Comparison of ENCODE assay signal across 8 cellular contexts in genomic region chr5:10250804-10251276, GRCh38. TPM values are rescaled to one million over a fixed set of nuclear protein-coding genes. Genes with fewer than 3 reads are reported as not detected.
DNase-seq lines count a peak whose midpoint lies in the region; ATAC-seq and TF ChIP-seq lines count a peak whose summit lies in the region.

No MANE protein-coding gene starts in this region.

- ATAC-seq in HG02571 (IDR thresholded peaks at IDR 0.05; ENCODE audit: unreplicated experiment) (peak; percentile 5), natural killer cell (no peak), GM19395 (IDR thresholded peaks at IDR 0.05; ENCODE audit: unreplicated experiment) (no peak), GM18498 (IDR thresholded peaks at IDR 0.05; ENCODE audit: unreplicated experiment) (no peak)

- intact Hi-C loops in natural killer cell (cut with micrococcal nuclease): loop anchor here (1.0 to 10.0 kb wide), 2 partner anchors 102 to 514 kb away; partner anchors contain the start of genes DAP and MARCHF6

- DNase-seq in RPMI7951 (ENCODE audit: low read depth) (peak; percentile 17), natural killer cell (no peak), C1 segment of cervical spinal cord (lab: John Stamatoyannopoulos, UW) (no peak)

- H3K9ac ChIP-seq in duodenal mucosa (ENCODE audit: low read depth in 1 of 2, low read length in 2 of 2): peak overlapping the region; percentile 72 to 99

- H3K4me3 ChIP-seq in GM08714 (ENCODE audit: low read length) (peak overlapping the region; percentile 93), duodenal mucosa (ENCODE audit: low read depth in 1 of 2, low read length in 2 of 2) (peak overlapping the region; percentile 81 to 98)

- H3K4me3 Mint-ChIP-seq in natural killer cell: peak overlapping the region; percentile 97

- H3K4me1 Mint-ChIP-seq in natural killer cell: peaks cover 45 to 56% of the 10 kb centered on the region in 2 donors

- H3K4me1 ChIP-seq in duodenal mucosa (ENCODE audit: control insufficient read depth in 1 of 2, insufficient read depth in 2 of 2, low read length in 2 of 2): peaks cover 20 to 24% of the 10 kb centered on the region in 2 donors

- H3K9me3 Mint-ChIP-seq in natural killer cell: no peaks in the 10 kb centered on the region

- peaks cover 20 to 26% of the 10 kb centered on the region in 2 donors for H3K36me3 ChIP-seq in duodenal mucosa (ENCODE audit: control insufficient read depth in 1 of 2, insufficient read depth in 2 of 2, low read length in 2 of 2)

- H3K9me3 ChIP-seq in duodenal mucosa (ENCODE audit: control insufficient read depth in 1 of 2, low read length in 2 of 2): no peaks in the 10 kb centered on the region

- no peak for TF ChIP-seq CTCF in natural killer cell (IDR thresholded peaks at IDR 0.05)

- H3K27ac ChIP-seq in duodenal mucosa (ENCODE audit: low read depth, low read length): no peak overlapping the region

- no peaks in the 10 kb centered on the region for H3K27me3 ChIP-seq in duodenal mucosa (ENCODE audit: control insufficient read depth in 1 of 2, insufficient read depth in 2 of 2, low read length in 2 of 2)

- no peaks in the 10 kb centered on the region for H3K27me3 Mint-ChIP-seq in natural killer cell (ENCODE audit: low read depth in 2 of 2)

- H3K36me3 Mint-ChIP-seq in natural killer cell: peaks cover 7% of the 10 kb centered on the region

- peak overlapping the region; percentile 99 for H3K27ac Mint-ChIP-seq in natural killer cell

RNA-seq across cellular contexts. Expression of gene CCT5, which starts 0.8 kb away (rescaled TPM):
- total RNA-seq in RPMI7951 (2014; rRNA removed; shearing (Covaris generic)): 555 and 627 TPM in 2 replicates
- 10 to 100 TPM; 62.2 to 88.0 (median 73.5) TPM for total RNA-seq in natural killer cell

RNA-seq across cellular contexts. Expression of gene ATPSCKMT, which starts 1.2 kb away (rescaled TPM):
- total RNA-seq in RPMI7951 (2014; rRNA removed; shearing (Covaris generic)): 26.3 and 29.6 TPM in 2 replicates
- total RNA-seq in natural killer cell: 10 to 100 TPM; 11.8 to 15.1 (median 13.0) TPM

RNA-seq across cellular contexts. Expression of gene CMBL, which starts 56.9 kb away (rescaled TPM):
- total RNA-seq in RPMI7951 (2014; rRNA removed; shearing (Covaris generic)): 4.0 and 4.1 TPM in 2 replicates
- 1 to 10 TPM in 1 of 3 donors, under 1 TPM in 1, not detected in 1; 0.45 to 1.0 TPM for total RNA-seq in natural killer cell
